ENCODE assay signal across 8 cellular contexts in the genomic region with DNA sequence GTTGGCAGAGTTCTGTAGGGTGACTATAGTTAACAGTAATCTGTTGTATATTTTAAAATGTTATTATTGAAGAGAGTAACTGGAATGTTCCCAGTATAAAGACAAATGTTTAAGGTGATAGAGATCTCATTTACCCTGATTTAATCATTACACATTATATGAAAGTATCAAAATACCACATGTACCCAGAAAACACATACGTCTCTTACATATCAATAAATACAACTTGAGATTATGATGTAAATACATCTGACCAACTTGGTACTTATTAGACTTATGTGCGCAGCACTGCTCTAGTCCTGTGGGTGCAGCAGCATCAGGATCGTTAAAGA. TPM values are rescaled to one million over a fixed set of nuclear protein-coding genes. Genes with fewer than 3 reads are reported as not detected.
DNase-seq lines count a peak whose midpoint lies in the region; ATAC-seq and TF ChIP-seq lines count a peak whose summit lies in the region.

No MANE protein-coding gene starts in this region.

- H4K8ac ChIP-seq in H9 (replicated peaks; ENCODE audit: insufficient read length, low read depth, low read length): no peak overlapping the region

- no peaks in the 10 kb centered on the region for H3K4me1 ChIP-seq in H9 (ENCODE audit: insufficient read depth, low read length)
- peaks cover 9% of the 10 kb centered on the region for H3K4me1 ChIP-seq in skeletal muscle satellite cell (ENCODE audit: control insufficient read depth, insufficient read depth, low read length)

- no CpG with 5 or more reads among the region's 3 CpGs for WGBS in H9 (ENCODE audit: extremely low coverage, insufficient read length, low lambda C conversion rate)

- H2BK15ac ChIP-seq in H9 (ENCODE audit: low read depth, low read length): no peak overlapping the region

- H3K36me3 Mint-ChIP-seq in H9 (ENCODE audit: insufficient read depth in 1 of 3, low read depth in 3 of 3) (peaks cover 27 to 40% (median 31%) of the 10 kb centered on the region in 3 experiments), WTC11 (peaks cover 24% of the 10 kb centered on the region), glutamatergic neuron (ENCODE audit: unreplicated experiment) (no peaks in the 10 kb centered on the region)

- peaks cover 2% of the 10 kb centered on the region for H3K23me2 ChIP-seq in H9 (ENCODE audit: insufficient read length, low read depth, low read length, poor library complexity, severe bottlenecking)

- H3K9me3 Mint-ChIP-seq in H9 (no peaks in the 10 kb centered on the region), WTC11 (no peaks in the 10 kb centered on the region), glutamatergic neuron (ENCODE audit: unreplicated experiment) (peaks cover 2% of the 10 kb centered on the region)

- no peaks in the 10 kb centered on the region; the same call in 1 of the 2 replicates for H3K27me3 Mint-ChIP-seq in H9 (ENCODE audit: low read depth)
- peaks cover 5% of the 10 kb centered on the region for H3K27me3 Mint-ChIP-seq in WTC11 (ENCODE audit: low read depth)
- no peaks in the 10 kb centered on the region for H3K27me3 Mint-ChIP-seq in glutamatergic neuron (ENCODE audit: unreplicated experiment)

- H3K9ac ChIP-seq in H9 (ENCODE audit: extremely low read depth, insufficient read length, low read length) (peak overlapping the region; percentile 89), skeletal muscle satellite cell (ENCODE audit: low read depth, low read length) (peak overlapping the region; percentile 95)

- H4K20me1 ChIP-seq in H9 (ENCODE audit: control insufficient read depth, insufficient read depth, insufficient read length): no peaks in the 10 kb centered on the region

- H3K27me3 ChIP-seq in H9 (ENCODE audit: insufficient read depth, low read length): no peaks in the 10 kb centered on the region
- H3K27me3 ChIP-seq in skeletal muscle satellite cell (ENCODE audit: control insufficient read depth, insufficient read depth, low read length): no peaks in the 10 kb centered on the region

- no peak overlapping the region for H3K56ac ChIP-seq in H9 (ENCODE audit: insufficient read length, low read depth, low read length)

- no peak for ATAC-seq in WTC11
- ATAC-seq in HG03039 (IDR thresholded peaks at IDR 0.05; ENCODE audit: unreplicated experiment): no peak

- no peak overlapping the region for H3K4ac ChIP-seq in H9 (ENCODE audit: low read depth, low read length)

- no peak overlapping the region for H2BK12ac ChIP-seq in H9 (ENCODE audit: insufficient read length, low read depth, low read length)

- H3K27ac Mint-ChIP-seq in H9 (peak overlapping the region; percentile 95 to 96 (median 95)), WTC11 (peak overlapping the region; percentile 98), glutamatergic neuron (ENCODE audit: unreplicated experiment) (peak overlapping the region; percentile 99)

- H3K4me3 ChIP-seq in skeletal muscle satellite cell (ENCODE audit: low read length): peak overlapping the region; percentile 89

- no peak overlapping the region for H3K18ac ChIP-seq in H9 (ENCODE audit: insufficient read length, low read depth, low read length)

- H3K4me2 ChIP-seq in H9 (ENCODE audit: insufficient read depth, insufficient read length, low read length) (peak overlapping the region; percentile 96), skeletal muscle satellite cell (ENCODE audit: low read length) (peak overlapping the region; percentile 80)

- peaks cover 2% of the 10 kb centered on the region for H3K79me1 ChIP-seq in H9 (ENCODE audit: insufficient read depth, low read depth, low read length, poor library complexity, severe bottlenecking)

- H3K14ac ChIP-seq in H9 (ENCODE audit: insufficient read depth, low read length): peak overlapping the region; percentile 84; the same call in 1 of the 2 replicates

- CTCF ChIA-PET in WTC11 (lab: Charles Lee): interaction anchor here (0.5 to 1.0 kb wide), 3 partner anchors 21 to 353 kb away, joined by 3 to 4 read pairs (median 3); no protein-coding TSS in a partner anchor

- DNase-seq in H9: no peak
- DNase-seq in WTC11 (ENCODE audit: low spot score): no peak
- no peak for DNase-seq in glutamatergic neuron
- DNase-seq in NCI-H446 (lab: John Stamatoyannopoulos, UW): no peak
- no peak for DNase-seq in stimulated activated CD4-positive, alpha-beta T cell treated with anti-CD3 and anti-CD28 coated beads, Interleukin-12 subunit alpha, Interleukin-12 subunit beta, amount 100 ng/mL, for 4 hours
- DNase-seq in NCI-H2171 (lab: John Stamatoyannopoulos, UW): no peak

- H2AK5ac ChIP-seq in H9 (ENCODE audit: insufficient read length, low read length): no peak overlapping the region

- H4K5ac ChIP-seq in H9 (ENCODE audit: insufficient read length, low read depth, low read length): no peak overlapping the region

- H3K4me1 Mint-ChIP-seq in H9 (peaks cover 15 to 20% of the 10 kb centered on the region in 2 experiments), WTC11 (peaks cover 11% of the 10 kb centered on the region; the same call in 1 of the 2 replicates), glutamatergic neuron (ENCODE audit: low read depth, unreplicated experiment) (peaks cover 9% of the 10 kb centered on the region)

- H3K36me3 ChIP-seq in skeletal muscle satellite cell (ENCODE audit: insufficient read depth, low read length): peaks cover 27% of the 10 kb centered on the region

- peak overlapping the region; percentile 46 for H2AFZ ChIP-seq in H9 (ENCODE audit: low read length)

- H3K9me3 ChIP-seq in H9 (ENCODE audit: control insufficient read depth, low read depth, low read length) (no peaks in the 10 kb centered on the region), skeletal muscle satellite cell (replicated peaks; ENCODE audit: low read length) (no peaks in the 10 kb centered on the region)

- peak overlapping the region; percentile 97 for H3K4me3 Mint-ChIP-seq in H9
- peak overlapping the region; percentile 100 for H3K4me3 Mint-ChIP-seq in WTC11
- peak overlapping the region; percentile 100 for H3K4me3 Mint-ChIP-seq in glutamatergic neuron (ENCODE audit: unreplicated experiment)

- no peak overlapping the region for H2BK120ac ChIP-seq in H9 (ENCODE audit: low read depth, low read length, poor library complexity, severe bottlenecking)

- no peak overlapping the region for H3K23ac ChIP-seq in H9 (ENCODE audit: insufficient read length, low read depth, low read length)

- no peak overlapping the region for H3K27ac ChIP-seq in H9 (ENCODE audit: insufficient read length, low read depth, low read length)

- no peak overlapping the region for H2BK20ac ChIP-seq in H9 (ENCODE audit: low read depth, low read length, poor library complexity, severe bottlenecking)

- no peak overlapping the region for H2BK5ac ChIP-seq in H9 (ENCODE audit: insufficient read length, low read length)

- POLR2A ChIA-PET in WTC11 (lab: Charles Lee): no interaction called here

- H3T11ph ChIP-seq in H9 (ENCODE audit: low read length): no peak overlapping the region

- no peak for TF ChIP-seq CTCF in H9 (conservative IDR thresholded peaks at IDR 0.05)
- no peak for TF ChIP-seq CTCF in WTC11 (IDR thresholded peaks at IDR 0.05)
- TF ChIP-seq CTCF in glutamatergic neuron (IDR thresholded peaks at IDR 0.05; ENCODE audit: partially characterized antibody, unreplicated experiment): no peak

- peaks cover 3% of the 10 kb centered on the region; the same call in 1 of the 2 replicates for H3K79me2 ChIP-seq in H9 (ENCODE audit: insufficient read depth, low read length)

- no peak overlapping the region for H4K91ac ChIP-seq in H9 (ENCODE audit: insufficient read length, low read depth, low read length)

TF ChIP-seq in WTC11, 78 proteins besides CTCF, POLR2A, EP300 and RAD21 (continues in another document):
- TF ChIP-seq NR1H2 (CRISPR knock-in tag; IDR thresholded peaks at IDR 0.05): no peak
- TF ChIP-seq, protein P1, sequence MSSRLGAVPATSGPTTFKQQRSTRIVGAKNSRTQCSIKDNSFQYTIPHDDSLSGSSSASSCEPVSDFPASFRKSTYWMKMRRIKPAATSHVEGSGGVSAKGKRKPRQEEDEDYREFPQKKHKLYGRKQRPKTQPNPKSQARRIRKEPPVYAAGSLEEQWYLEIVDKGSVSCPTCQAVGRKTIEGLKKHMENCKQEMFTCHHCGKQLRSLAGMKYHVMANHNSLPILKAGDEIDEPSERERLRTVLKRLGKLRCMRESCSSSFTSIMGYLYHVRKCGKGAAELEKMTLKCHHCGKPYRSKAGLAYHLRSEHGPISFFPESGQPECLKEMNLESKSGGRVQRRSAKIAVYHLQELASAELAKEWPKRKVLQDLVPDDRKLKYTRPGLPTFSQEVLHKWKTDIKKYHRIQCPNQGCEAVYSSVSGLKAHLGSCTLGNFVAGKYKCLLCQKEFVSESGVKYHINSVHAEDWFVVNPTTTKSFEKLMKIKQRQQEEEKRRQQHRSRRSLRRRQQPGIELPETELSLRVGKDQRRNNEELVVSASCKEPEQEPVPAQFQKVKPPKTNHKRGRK (CRISPR knock-in tag; IDR thresholded peaks at IDR 0.05; ENCODE audit: borderline replicate concordance): no peak
- no peak for TF ChIP-seq ZNF232 (CRISPR knock-in tag; IDR thresholded peaks at IDR 0.05)
- TF ChIP-seq, protein P2, sequence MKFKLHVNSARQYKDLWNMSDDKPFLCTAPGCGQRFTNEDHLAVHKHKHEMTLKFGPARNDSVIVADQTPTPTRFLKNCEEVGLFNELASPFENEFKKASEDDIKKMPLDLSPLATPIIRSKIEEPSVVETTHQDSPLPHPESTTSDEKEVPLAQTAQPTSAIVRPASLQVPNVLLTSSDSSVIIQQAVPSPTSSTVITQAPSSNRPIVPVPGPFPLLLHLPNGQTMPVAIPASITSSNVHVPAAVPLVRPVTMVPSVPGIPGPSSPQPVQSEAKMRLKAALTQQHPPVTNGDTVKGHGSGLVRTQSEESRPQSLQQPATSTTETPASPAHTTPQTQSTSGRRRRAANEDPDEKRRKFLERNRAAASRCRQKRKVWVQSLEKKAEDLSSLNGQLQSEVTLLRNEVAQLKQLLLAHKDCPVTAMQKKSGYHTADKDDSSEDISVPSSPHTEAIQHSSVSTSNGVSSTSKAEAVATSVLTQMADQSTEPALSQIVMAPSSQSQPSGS (CRISPR knock-in tag; IDR thresholded peaks at IDR 0.05; ENCODE audit: borderline replicate concordance, low read depth): no peak

RNA-seq across cellular contexts. Expression of a gene that starts 0.7 kb away (rescaled TPM):
- total RNA-seq in H9 (2021) (370 and 379 TPM in 2 replicates), WTC11 (2021) (337 to 343 TPM (median 340 TPM) in 3 replicates), glutamatergic neuron (ENCODE audit: unreplicated experiment) (196 TPM)
- total RNA-seq in skeletal muscle satellite cell (2012; rRNA removed): 202 and 212 TPM in 2 replicates

RNA-seq across cellular contexts. Expression of a gene that starts 20.2 kb away (rescaled TPM):
- total RNA-seq in H9 (2021): not detected in 2 replicates
- 0.11 to 0.14 TPM in 2 of 3 replicates, not detected in the other for total RNA-seq in WTC11 (2021)
- total RNA-seq in glutamatergic neuron (ENCODE audit: unreplicated experiment): 0.15 TPM
- under 0.01 and 0.22 TPM in 2 replicates for total RNA-seq in skeletal muscle satellite cell (2012; rRNA removed)
